Comparison of ENCODE assay signal across 9 cellular contexts in genomic region chr6:158475344-158476302, GRCh38.
DNase-seq lines count a peak whose midpoint lies in the region; ATAC-seq and TF ChIP-seq lines count a peak whose summit lies in the region.
"Had no signal": no experiment of that assay in that cellular context is flagged by ENCODE, and none has a peak within 500 bp of the region (broad histone marks: within the 10 kb centered on the region; RNA-seq: fewer than 3 reads in every experiment).

No MANE protein-coding gene starts in this region.

- intact Hi-C loops in mucosa of descending colon (cut with DNase I, micrococcal nuclease) = no loop called here

- no peaks in the 10 kb centered on the region for H3K27me3 ChIP-seq in WERI-Rb-1 (ENCODE audit: insufficient read depth, low read depth, severe bottlenecking)

- H3K4me3 Mint-ChIP-seq in stimulated activated naive CD8-positive, alpha-beta T cell treated with anti-CD3 and anti-CD28 coated beads, Interleukin-15, amount 100 ng/mL, for 72 hours = no peak overlapping the region
- H3K4me3 Mint-ChIP-seq: activated naive CD8-positive, alpha-beta T cell treated with anti-CD3 and anti-CD28 coated beads, Interleukin-2, amount 10 ng/mL, durations not matched to agents 7 days and 5 days had no signal

- H3K27ac Mint-ChIP-seq in stimulated activated naive CD8-positive, alpha-beta T cell treated with anti-CD3 and anti-CD28 coated beads, Interleukin-15, amount 100 ng/mL, for 72 hours = no peak overlapping the region
- H3K27ac Mint-ChIP-seq: activated naive CD8-positive, alpha-beta T cell treated with anti-CD3 and anti-CD28 coated beads, Interleukin-2, amount 10 ng/mL, durations not matched to agents 7 days and 5 days had no signal

- H3K4me3 ChIP-seq in WERI-Rb-1 (ENCODE audit: low read depth, low read length) = peak overlapping the region; percentile 10; the same call in 1 of the 2 replicates
- H3K4me3 ChIP-seq in mucosa of descending colon = no peak overlapping the region

- peaks cover 52% of the 10 kb centered on the region for H3K36me3 ChIP-seq in WERI-Rb-1
- H3K36me3 ChIP-seq in mucosa of descending colon (ENCODE audit: low read depth) = no peaks in the 10 kb centered on the region

- peaks cover 3% of the 10 kb centered on the region for H3K9me3 ChIP-seq in WERI-Rb-1 (ENCODE audit: severe bottlenecking)
- no peaks in the 10 kb centered on the region for H3K9me3 ChIP-seq in mucosa of descending colon

- TF ChIP-seq CTCF in WERI-Rb-1 (IDR thresholded peaks at IDR 0.05; ENCODE audit: low read depth, low read length) (no peak), mucosa of descending colon (IDR thresholded peaks at IDR 0.05) (no peak)

- H3K4me1 ChIP-seq in mucosa of descending colon (ENCODE audit: low read depth) = peaks cover 19% of the 10 kb centered on the region

- no peaks in the 10 kb centered on the region for H3K9me3 Mint-ChIP-seq in stimulated activated naive CD8-positive, alpha-beta T cell treated with anti-CD3 and anti-CD28 coated beads, Interleukin-15, amount 100 ng/mL, for 72 hours
- H3K9me3 Mint-ChIP-seq: activated naive CD8-positive, alpha-beta T cell treated with anti-CD3 and anti-CD28 coated beads, Interleukin-2, amount 10 ng/mL, durations not matched to agents 7 days and 5 days had no signal

- H3K27me3 Mint-ChIP-seq in stimulated activated naive CD8-positive, alpha-beta T cell treated with anti-CD3 and anti-CD28 coated beads, Interleukin-15, amount 100 ng/mL, for 72 hours = no peaks in the 10 kb centered on the region
- H3K27me3 Mint-ChIP-seq: activated naive CD8-positive, alpha-beta T cell treated with anti-CD3 and anti-CD28 coated beads, Interleukin-2, amount 10 ng/mL, durations not matched to agents 7 days and 5 days had no signal

- peak; percentile 36 for ATAC-seq in stimulated activated naive CD8-positive, alpha-beta T cell treated with anti-CD3 and anti-CD28 coated beads, Interleukin-15, Interleukin-2, amounts not matched to agents 100 U/mL and 50 U/mL, for 24 hours
- ATAC-seq in stimulated activated naive CD8-positive, alpha-beta T cell treated with anti-CD3 and anti-CD28 coated beads, Interleukin-15, amount 100 ng/mL, for 72 hours = no peak
- ATAC-seq in HG02763 (IDR thresholded peaks at IDR 0.05; ENCODE audit: unreplicated experiment) (peak; percentile 83), mucosa of descending colon (peak; percentile 94)

- H3K4me1 Mint-ChIP-seq in stimulated activated naive CD8-positive, alpha-beta T cell treated with anti-CD3 and anti-CD28 coated beads, Interleukin-15, amount 100 ng/mL, for 72 hours = no peaks in the 10 kb centered on the region
- H3K4me1 Mint-ChIP-seq: activated naive CD8-positive, alpha-beta T cell treated with anti-CD3 and anti-CD28 coated beads, Interleukin-2, amount 10 ng/mL, durations not matched to agents 7 days and 5 days had no signal

- H3K27ac ChIP-seq in WERI-Rb-1 = peak overlapping the region; percentile 84

- DNase-seq in stimulated activated naive CD8-positive, alpha-beta T cell treated with anti-CD3 and anti-CD28 coated beads, Interleukin-15, Interleukin-2, amounts not matched to agents 100 U/mL and 50 U/mL, for 24 hours = no peak
- DNase-seq in stimulated activated naive CD8-positive, alpha-beta T cell treated with anti-CD3 and anti-CD28 coated beads, Interleukin-15, amount 100 ng/mL, for 72 hours = no peak
- DNase-seq in NCI-H1417 treated with DMSO at 0.1 percent for 48 hours (lab: John Stamatoyannopoulos, UW) = peak; percentile 93
- peak; percentile 81 for DNase-seq in WERI-Rb-1
- DNase-seq in mucosa of descending colon = peak in 2 of 3 donors; percentile 35 to 39
- no peak for DNase-seq in effector CD4-positive, alpha-beta T cell
- no peak for DNase-seq in islet precursor cell
- DNase-seq: activated naive CD8-positive, alpha-beta T cell treated with anti-CD3 and anti-CD28 coated beads, Interleukin-2, amount 10 ng/mL, durations not matched to agents 7 days and 5 days had no signal

Comparison
In these comparisons a context has a peak if more than half of its experiments do, and no peak if none do; other contexts are left out.
1. DNase-seq: peak in NCI-H1417 treated with DMSO at 0.1 percent for 48 hours (single experiment), WERI-Rb-1 (single experiment) and mucosa of descending colon (2 of 3); none in stimulated activated naive CD8-positive, alpha-beta T cell treated with anti-CD3 and anti-CD28 coated beads, Interleukin-15, Interleukin-2, amounts not matched to agents 100 U/mL and 50 U/mL, for 24 hours (single experiment), stimulated activated naive CD8-positive, alpha-beta T cell treated with anti-CD3 and anti-CD28 coated beads, Interleukin-15, amount 100 ng/mL, for 72 hours (0 of 2), effector CD4-positive, alpha-beta T cell (single experiment) and islet precursor cell (single experiment).